ENCODE assay signal across 2 cellular contexts in the genomic region with DNA sequence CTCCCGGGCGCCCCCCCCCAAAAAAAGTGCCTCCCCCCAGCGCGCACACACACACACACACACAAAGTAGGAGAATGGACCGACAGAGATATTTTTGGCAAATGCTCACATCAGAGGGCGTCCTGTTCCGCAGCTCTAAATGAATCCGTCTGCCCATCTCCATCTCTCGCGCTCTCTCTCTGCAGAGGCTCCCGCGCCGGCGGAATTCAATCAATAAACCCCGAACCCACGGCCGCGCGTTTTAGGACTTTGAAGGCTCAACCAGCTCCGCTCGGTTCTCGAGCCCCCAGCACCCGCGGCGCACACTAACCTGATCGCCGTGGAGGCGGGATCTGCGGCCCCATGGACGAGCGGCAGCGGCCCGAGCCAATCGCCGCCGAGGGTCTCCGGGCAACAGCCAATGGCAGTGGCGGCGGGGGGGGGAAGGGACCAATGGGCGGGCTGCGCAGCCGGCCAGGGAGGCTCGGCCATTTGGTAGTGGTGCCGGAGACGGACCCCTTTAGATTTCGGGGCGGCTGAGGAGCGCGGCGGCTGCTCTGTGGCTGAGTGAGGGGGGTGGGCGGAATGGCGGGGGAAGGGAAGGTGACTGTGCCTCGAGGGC.
A peak's percentile ranks its signal among the peaks of the same experiment; 100 is the strongest.
TF ChIP-seq lines count a peak whose summit lies in the region.

TSS of gene ANP32A (minus strand) at position 307 of the 601 bp plus-strand sequence. CDS start at position 163, 144 bp downstream.

TF ChIP-seq in A549, 52 proteins besides CTCF, POLR2A, EP300 and RAD21 (continued from another document and continues in another):
- TF ChIP-seq REST (IDR thresholded peaks at IDR 0.05), result peak; percentile 53; the same call in 1 of the 2 replicates
- TF ChIP-seq, protein P1, sequence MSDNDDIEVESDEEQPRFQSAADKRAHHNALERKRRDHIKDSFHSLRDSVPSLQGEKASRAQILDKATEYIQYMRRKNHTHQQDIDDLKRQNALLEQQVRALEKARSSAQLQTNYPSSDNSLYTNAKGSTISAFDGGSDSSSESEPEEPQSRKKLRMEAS (IDR thresholded peaks at IDR 0.05), result peak; percentile 6; the same call in 1 of the 2 replicates
- TF ChIP-seq JUN (IDR thresholded peaks at IDR 0.05), result peak in 1 of 2 experiments; percentile 52; a peak in 2 of 5 replicates
- peak; percentile 99 for TF ChIP-seq PBX3 (IDR thresholded peaks at IDR 0.05)
- TF ChIP-seq RFX5 (IDR thresholded peaks at IDR 0.05), result no peak
- TF ChIP-seq, protein P2, sequence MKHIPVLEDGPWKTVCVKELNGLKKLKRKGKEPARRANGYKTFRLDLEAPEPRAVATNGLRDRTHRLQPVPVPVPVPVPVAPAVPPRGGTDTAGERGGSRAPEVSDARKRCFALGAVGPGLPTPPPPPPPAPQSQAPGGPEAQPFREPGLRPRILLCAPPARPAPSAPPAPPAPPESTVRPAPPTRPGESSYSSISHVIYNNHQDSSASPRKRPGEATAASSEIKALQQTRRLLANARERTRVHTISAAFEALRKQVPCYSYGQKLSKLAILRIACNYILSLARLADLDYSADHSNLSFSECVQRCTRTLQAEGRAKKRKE (CRISPR knock-in tag; IDR thresholded peaks at IDR 0.05; ENCODE audit: low read depth), result no peak
- TF ChIP-seq MAFK (IDR thresholded peaks at IDR 0.05; ENCODE audit: partially characterized antibody), result no peak
- no peak for TF ChIP-seq EHF (CRISPR knock-in tag; IDR thresholded peaks at IDR 0.05)
- TF ChIP-seq NR3C1 (IDR thresholded peaks at IDR 0.05), result no peak
- no peak for TF ChIP-seq HDAC2 (IDR thresholded peaks at IDR 0.05)
- no peak for TF ChIP-seq KDM5A (IDR thresholded peaks at IDR 0.05)
- no peak for TF ChIP-seq NPAS2 (CRISPR knock-in tag; IDR thresholded peaks at IDR 0.05; ENCODE audit: borderline replicate concordance)
- no peak for TF ChIP-seq RNF2 (IDR thresholded peaks at IDR 0.05; ENCODE audit: borderline replicate concordance, low read depth)
- TF ChIP-seq RCOR1 (IDR thresholded peaks at IDR 0.05; ENCODE audit: low read depth, low read length), result no peak
- no peak for TF ChIP-seq TFCP2L1 (CRISPR knock-in tag; IDR thresholded peaks at IDR 0.05)
- TF ChIP-seq HMGXB4 (CRISPR knock-in tag; IDR thresholded peaks at IDR 0.05; ENCODE audit: borderline replicate concordance), result no peak
- no peak for TF ChIP-seq ZFP36 (IDR thresholded peaks at IDR 0.05; ENCODE audit: borderline replicate concordance, partially characterized antibody)
- no peak for TF ChIP-seq CHD4 (IDR thresholded peaks at IDR 0.05; ENCODE audit: borderline replicate concordance)
- TF ChIP-seq MAZ (IDR thresholded peaks at IDR 0.05; ENCODE audit: borderline replicate concordance, low read depth, low read length), result no peak
- TF ChIP-seq E2F6 (IDR thresholded peaks at IDR 0.05; ENCODE audit: borderline replicate concordance, low read depth), result no peak
- TF ChIP-seq RARB (CRISPR knock-in tag; IDR thresholded peaks at IDR 0.05), result no peak
- TF ChIP-seq CBX2 (IDR thresholded peaks at IDR 0.05; ENCODE audit: borderline replicate concordance, low read depth), result no peak
- TF ChIP-seq ZSCAN20 (CRISPR knock-in tag; IDR thresholded peaks at IDR 0.05), result no peak
- TF ChIP-seq FOSB (CRISPR knock-in tag; IDR thresholded peaks at IDR 0.05), result no peak
- no peak for TF ChIP-seq MYC (IDR thresholded peaks at IDR 0.05; ENCODE audit: borderline replicate concordance, low read length)

TF ChIP-seq in WTC11, 78 proteins besides CTCF, POLR2A, EP300 and RAD21 (continued from another document):
- TF ChIP-seq, protein P3, sequence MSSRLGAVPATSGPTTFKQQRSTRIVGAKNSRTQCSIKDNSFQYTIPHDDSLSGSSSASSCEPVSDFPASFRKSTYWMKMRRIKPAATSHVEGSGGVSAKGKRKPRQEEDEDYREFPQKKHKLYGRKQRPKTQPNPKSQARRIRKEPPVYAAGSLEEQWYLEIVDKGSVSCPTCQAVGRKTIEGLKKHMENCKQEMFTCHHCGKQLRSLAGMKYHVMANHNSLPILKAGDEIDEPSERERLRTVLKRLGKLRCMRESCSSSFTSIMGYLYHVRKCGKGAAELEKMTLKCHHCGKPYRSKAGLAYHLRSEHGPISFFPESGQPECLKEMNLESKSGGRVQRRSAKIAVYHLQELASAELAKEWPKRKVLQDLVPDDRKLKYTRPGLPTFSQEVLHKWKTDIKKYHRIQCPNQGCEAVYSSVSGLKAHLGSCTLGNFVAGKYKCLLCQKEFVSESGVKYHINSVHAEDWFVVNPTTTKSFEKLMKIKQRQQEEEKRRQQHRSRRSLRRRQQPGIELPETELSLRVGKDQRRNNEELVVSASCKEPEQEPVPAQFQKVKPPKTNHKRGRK (CRISPR knock-in tag; IDR thresholded peaks at IDR 0.05; ENCODE audit: borderline replicate concordance), result no peak
- TF ChIP-seq ZNF423 (CRISPR knock-in tag; IDR thresholded peaks at IDR 0.05) (no peak), E2F5 (CRISPR knock-in tag; IDR thresholded peaks at IDR 0.05) (peak; percentile 33; the same call in 1 of the 2 replicates), ZNF232 (CRISPR knock-in tag; IDR thresholded peaks at IDR 0.05) (no peak), NFYB (CRISPR knock-in tag; conservative IDR thresholded peaks at IDR 0.05; ENCODE audit: low read depth) (peak; percentile 99), HMGA2 (CRISPR knock-in tag; IDR thresholded peaks at IDR 0.05) (no peak), FOXK1 (CRISPR knock-in tag; IDR thresholded peaks at IDR 0.05) (peak; percentile 29; the same call in 1 of the 2 replicates), ZBTB21 (CRISPR knock-in tag; IDR thresholded peaks at IDR 0.05; ENCODE audit: borderline replicate concordance) (no peak), IRF1 (CRISPR knock-in tag; IDR thresholded peaks at IDR 0.05) (no peak), E2F4 (CRISPR knock-in tag; IDR thresholded peaks at IDR 0.05; ENCODE audit: borderline replicate concordance, low read depth) (no peak), MLX (CRISPR knock-in tag; IDR thresholded peaks at IDR 0.05) (no peak), MYBL2 (CRISPR knock-in tag; IDR thresholded peaks at IDR 0.05) (no peak), SOX15 (CRISPR knock-in tag; IDR thresholded peaks at IDR 0.05) (no peak), ZNF121 (CRISPR knock-in tag; IDR thresholded peaks at IDR 0.05) (no peak), ZNF416 (CRISPR knock-in tag; IDR thresholded peaks at IDR 0.05) (no peak), AFF4 (CRISPR knock-in tag; IDR thresholded peaks at IDR 0.05; ENCODE audit: borderline replicate concordance) (no peak), SP1 (CRISPR knock-in tag; conservative IDR thresholded peaks at IDR 0.05) (peak; percentile 72)
